Comparison of ENCODE assay signal across 8 cellular contexts in genomic region chr9:80804873-80805272, GRCh38.
"Had no signal": no experiment of that assay in that cellular context is flagged by ENCODE, and none has a peak within 500 bp of the region (broad histone marks: within the 10 kb centered on the region; RNA-seq: fewer than 3 reads in every experiment).

No MANE protein-coding gene starts in this region.

- H3K4me3 Mint-ChIP-seq: H9, IgD-negative memory B cell had no signal

- H3K27ac Mint-ChIP-seq: H9 had no signal

- H3K4me3 ChIP-seq: GM23248 had no signal

- H3K4me1 Mint-ChIP-seq: IgD-negative memory B cell had no signal

- DNase-seq: GM23248, H9, HCEC 1CT, KBM-7 had no signal

- H3K27me3 Mint-ChIP-seq: IgD-negative memory B cell had no signal

- H3K27ac ChIP-seq: GM23248, HL-60, KMS-11 had no signal

- FAIRE-seq: H1 had no signal

- H2AFZ ChIP-seq: GM23248 had no signal

- H3K4me2 ChIP-seq: KMS-11 had no signal
